In genomic region chr12:116922194-116922897, GRCh38 we compare ENCODE assay signal across 10 cellular contexts. TPM values are rescaled to one million over a fixed set of nuclear protein-coding genes. Genes with fewer than 3 reads are reported as not detected.
DNase-seq lines count a peak whose midpoint lies in the region; ATAC-seq and TF ChIP-seq lines count a peak whose summit lies in the region.
"Had no signal": no experiment of that assay in that cellular context is flagged by ENCODE, and none has a peak within 500 bp of the region (broad histone marks: within the 10 kb centered on the region; RNA-seq: fewer than 3 reads in every experiment).

No MANE protein-coding gene starts in this region.

- H3K27me3 Mint-ChIP-seq in CD4-positive, alpha-beta T cell, result no peaks in the 10 kb centered on the region
- peaks cover 6% of the 10 kb centered on the region for H3K27me3 Mint-ChIP-seq in activated CD4-positive, alpha-beta memory T cell treated with anti-CD3 and anti-CD28 coated beads for 36 hours
- no peaks in the 10 kb centered on the region for H3K27me3 Mint-ChIP-seq in Calu3 (ENCODE audit: unreplicated experiment)

- CTCF ChIA-PET in CD4-positive, alpha-beta T cell (lab: Charles Lee), result no interaction called here
- CTCF ChIA-PET in activated CD4-positive, alpha-beta memory T cell treated with anti-CD3 and anti-CD28 coated beads for 36 hours (lab: Charles Lee), result no interaction called here
- CTCF ChIA-PET in Calu3 (lab: Charles Lee), result no interaction called here

- peak overlapping the region; percentile 60 for H3K4me3 Mint-ChIP-seq in CD4-positive, alpha-beta T cell
- H3K4me3 Mint-ChIP-seq in activated CD4-positive, alpha-beta memory T cell treated with anti-CD3 and anti-CD28 coated beads for 36 hours, result no peak overlapping the region
- H3K4me3 Mint-ChIP-seq in Calu3 (ENCODE audit: low read depth, unreplicated experiment), result no peak overlapping the region

- no peak overlapping the region for H3K27ac ChIP-seq in CD4-positive, alpha-beta T cell (ENCODE audit: low read depth, low read length)
- H3K27ac ChIP-seq: epithelial cell of prostate, HL-60 had no signal

- TF ChIP-seq CTCF in CD4-positive, alpha-beta T cell (IDR thresholded peaks at IDR 0.05), result no peak
- no peak for TF ChIP-seq CTCF in Calu3 (IDR thresholded peaks at IDR 0.05; ENCODE audit: unreplicated experiment)

- H3K27ac Mint-ChIP-seq in CD4-positive, alpha-beta T cell, result peak overlapping the region; percentile 60
- peak overlapping the region; percentile 36 for H3K27ac Mint-ChIP-seq in activated CD4-positive, alpha-beta memory T cell treated with anti-CD3 and anti-CD28 coated beads for 36 hours
- H3K27ac Mint-ChIP-seq in Calu3 (ENCODE audit: unreplicated experiment), result no peak overlapping the region

- BruUV-seq in Calu3 (replicated peaks; lab: Mats Ljungman, UMichigan), result no TSS peak

- intact Hi-C loops in CD4-positive, alpha-beta T cell (cut with DNase I, micrococcal nuclease), result loop anchor here (5.0 kb wide), 1 partner anchor 185 kb away; the partner anchor contains the start of genes RNFT2 (in 2 of the 2) and SPRING1 (in 2 of the 2)
- intact Hi-C loops in activated CD4-positive, alpha-beta memory T cell treated with anti-CD3 and anti-CD28 coated beads for 36 hours (cut with micrococcal nuclease), result loop anchor here (1.0 kb wide), 1 partner anchor 184 kb away; the partner anchor contains the start of genes RNFT2 and SPRING1
- intact Hi-C loops in Calu3 (cut with micrococcal nuclease; ENCODE audit: unreplicated experiment), result no loop called here

- no peak for ATAC-seq in CD4-positive, alpha-beta T cell (ENCODE audit: poor library complexity)
- ATAC-seq in GM19324 (IDR thresholded peaks at IDR 0.05; ENCODE audit: low FRiP score, unreplicated experiment), result peak; percentile 36
- peak; percentile 62 for ATAC-seq in HG03039 (IDR thresholded peaks at IDR 0.05; ENCODE audit: unreplicated experiment)
- no peak for ATAC-seq in esophagus mucosa

- no peak for DNase-seq in CD4-positive, alpha-beta T cell
- DNase-seq in activated CD4-positive, alpha-beta memory T cell treated with anti-CD3 and anti-CD28 coated beads for 36 hours, result no peak
- no peak for DNase-seq in A172 (ENCODE audit: low spot score)
- DNase-seq in Calu3, result no peak
- no peak for DNase-seq in NCI-H345 (lab: John Stamatoyannopoulos, UW)

- H3K36me3 Mint-ChIP-seq in CD4-positive, alpha-beta T cell (ENCODE audit: low read depth), result no peaks in the 10 kb centered on the region
- H3K36me3 Mint-ChIP-seq in activated CD4-positive, alpha-beta memory T cell treated with anti-CD3 and anti-CD28 coated beads for 36 hours, result peaks cover 9% of the 10 kb centered on the region
- H3K36me3 Mint-ChIP-seq in Calu3 (ENCODE audit: insufficient read depth, unreplicated experiment), result peaks cover 18% of the 10 kb centered on the region

- POLR2A ChIA-PET in CD4-positive, alpha-beta T cell (lab: Charles Lee), result interaction anchor here (0.7 kb wide), 1 partner anchor 13 kb away, joined by 6 read pairs; no protein-coding TSS in a partner anchor
- POLR2A ChIA-PET in activated CD4-positive, alpha-beta memory T cell treated with anti-CD3 and anti-CD28 coated beads for 36 hours (lab: Charles Lee), result no interaction called here

- no peaks in the 10 kb centered on the region for H3K9me3 ChIP-seq in CD4-positive, alpha-beta T cell (ENCODE audit: control insufficient read depth, low read length)

- H3K4me1 Mint-ChIP-seq in CD4-positive, alpha-beta T cell (ENCODE audit: low read depth), result peaks cover 89% of the 10 kb centered on the region
- H3K4me1 Mint-ChIP-seq in activated CD4-positive, alpha-beta memory T cell treated with anti-CD3 and anti-CD28 coated beads for 36 hours (ENCODE audit: low read depth), result peaks cover 60% of the 10 kb centered on the region
- H3K4me1 Mint-ChIP-seq in Calu3 (ENCODE audit: low read depth, unreplicated experiment), result peaks cover 56% of the 10 kb centered on the region

- H3K27me3 ChIP-seq in CD4-positive, alpha-beta T cell (ENCODE audit: control insufficient read depth, insufficient read depth, low read length), result no peaks in the 10 kb centered on the region

- no peaks in the 10 kb centered on the region for H3K9me3 Mint-ChIP-seq in CD4-positive, alpha-beta T cell
- no peaks in the 10 kb centered on the region for H3K9me3 Mint-ChIP-seq in activated CD4-positive, alpha-beta memory T cell treated with anti-CD3 and anti-CD28 coated beads for 36 hours
- no peaks in the 10 kb centered on the region for H3K9me3 Mint-ChIP-seq in Calu3 (ENCODE audit: low read depth, unreplicated experiment)

RNA-seq across cellular contexts. Expression of gene FBXW8, which starts 11.6 kb away (rescaled TPM):
- total RNA-seq in CD4-positive, alpha-beta T cell, result 1 to 10 TPM; 6.6 to 7.3 TPM
- total RNA-seq in activated CD4-positive, alpha-beta memory T cell treated with anti-CD3 and anti-CD28 coated beads for 36 hours, result 1 to 10 TPM; 5.3 to 5.7 TPM
- total RNA-seq in esophagus mucosa, result 8.0 TPM
- 15.4 and 16.8 TPM in 2 replicates for total RNA-seq in A172 (2014; rRNA removed; shearing (Covaris generic))
- 18.1 and 18.2 TPM in 2 replicates for total RNA-seq in Calu3 (2022)

RNA-seq across cellular contexts. Expression of gene HRK, which starts 41.1 kb away (rescaled TPM):
- total RNA-seq in CD4-positive, alpha-beta T cell, result not detected
- total RNA-seq in activated CD4-positive, alpha-beta memory T cell treated with anti-CD3 and anti-CD28 coated beads for 36 hours, result not detected
- total RNA-seq in esophagus mucosa (1.5 TPM), Calu3 (2022) (0.12 TPM in 1 of 2 replicates, not detected in the other)
- 0.55 and 0.86 TPM in 2 replicates for total RNA-seq in A172 (2014; rRNA removed; shearing (Covaris generic))

Comparison
In these comparisons a context has a peak if more than half of its experiments do, and no peak if none do; other contexts are left out.
1. ATAC-seq: peak in GM19324 (single experiment) and HG03039 (single experiment); none in CD4-positive, alpha-beta T cell (single experiment) and esophagus mucosa (single experiment).